1 cellular context compared by ENCODE assay signal in the genomic region with DNA sequence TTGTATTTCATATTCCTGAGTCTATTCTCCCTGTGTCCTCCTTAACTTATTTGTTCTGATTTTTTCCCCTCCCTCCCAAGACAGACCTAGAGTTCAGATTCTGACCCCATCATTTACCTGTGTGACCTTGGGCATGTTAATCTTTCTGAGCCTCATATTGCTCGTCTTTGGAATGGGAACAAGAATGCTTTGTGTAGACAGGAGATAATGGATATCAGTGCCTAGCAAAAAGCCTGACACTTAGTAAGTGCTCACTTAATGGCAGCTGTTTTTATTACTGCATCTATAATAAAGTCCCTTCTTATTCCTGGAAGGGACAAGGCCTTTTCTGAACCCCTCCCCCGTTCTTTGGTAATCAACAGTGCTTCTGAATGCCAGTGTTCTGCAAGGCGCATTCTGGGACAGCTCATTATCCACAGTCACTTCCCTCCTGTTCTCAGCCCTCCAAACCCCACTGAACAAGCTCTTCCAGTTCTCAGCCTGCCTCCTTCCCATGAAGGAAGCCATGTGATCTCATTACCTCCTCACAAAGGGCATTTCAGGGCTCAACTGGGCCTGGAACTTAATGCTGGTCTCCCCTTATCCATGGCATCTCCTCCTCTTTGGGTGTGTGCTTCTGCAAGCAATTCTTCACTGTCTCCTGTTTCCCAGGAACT.
TF ChIP-seq lines count a peak whose summit lies in the region.

No MANE protein-coding gene starts in this region.

TF ChIP-seq in HepG2, 621 proteins besides CTCF, POLR2A, EP300 and RAD21 (continued from another document):
- TF ChIP-seq ADNP (CRISPR knock-in tag; IDR thresholded peaks at IDR 0.05), result no peak
- TF ChIP-seq MTA1 (CRISPR knock-in tag; IDR thresholded peaks at IDR 0.05; ENCODE audit: borderline replicate concordance), result no peak
- TF ChIP-seq, protein P1, sequence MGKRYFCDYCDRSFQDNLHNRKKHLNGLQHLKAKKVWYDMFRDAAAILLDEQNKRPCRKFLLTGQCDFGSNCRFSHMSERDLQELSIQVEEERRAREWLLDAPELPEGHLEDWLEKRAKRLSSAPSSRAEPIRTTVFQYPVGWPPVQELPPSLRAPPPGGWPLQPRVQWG (CRISPR knock-in tag; IDR thresholded peaks at IDR 0.05; ENCODE audit: borderline replicate concordance, low read depth), result no peak
- TF ChIP-seq ZNF629 (CRISPR knock-in tag; conservative IDR thresholded peaks at IDR 0.05), result peak; percentile 82
- TF ChIP-seq, protein P2, sequence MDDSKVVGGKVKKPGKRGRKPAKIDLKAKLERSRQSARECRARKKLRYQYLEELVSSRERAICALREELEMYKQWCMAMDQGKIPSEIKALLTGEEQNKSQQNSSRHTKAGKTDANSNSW (CRISPR knock-in tag; IDR thresholded peaks at IDR 0.05; ENCODE audit: borderline replicate concordance), result no peak
- TF ChIP-seq STAG1 (CRISPR knock-in tag; IDR thresholded peaks at IDR 0.05), result no peak
- peak; percentile 40 for TF ChIP-seq RBM22 (optimal IDR thresholded peaks at IDR 0.05; ENCODE audit: low read length)
- TF ChIP-seq NRL (CRISPR knock-in tag; IDR thresholded peaks at IDR 0.05; ENCODE audit: borderline replicate concordance), result no peak
- TF ChIP-seq ZIK1 (CRISPR knock-in tag; IDR thresholded peaks at IDR 0.05; ENCODE audit: borderline replicate concordance, low read depth), result no peak
- TF ChIP-seq, protein P3, sequence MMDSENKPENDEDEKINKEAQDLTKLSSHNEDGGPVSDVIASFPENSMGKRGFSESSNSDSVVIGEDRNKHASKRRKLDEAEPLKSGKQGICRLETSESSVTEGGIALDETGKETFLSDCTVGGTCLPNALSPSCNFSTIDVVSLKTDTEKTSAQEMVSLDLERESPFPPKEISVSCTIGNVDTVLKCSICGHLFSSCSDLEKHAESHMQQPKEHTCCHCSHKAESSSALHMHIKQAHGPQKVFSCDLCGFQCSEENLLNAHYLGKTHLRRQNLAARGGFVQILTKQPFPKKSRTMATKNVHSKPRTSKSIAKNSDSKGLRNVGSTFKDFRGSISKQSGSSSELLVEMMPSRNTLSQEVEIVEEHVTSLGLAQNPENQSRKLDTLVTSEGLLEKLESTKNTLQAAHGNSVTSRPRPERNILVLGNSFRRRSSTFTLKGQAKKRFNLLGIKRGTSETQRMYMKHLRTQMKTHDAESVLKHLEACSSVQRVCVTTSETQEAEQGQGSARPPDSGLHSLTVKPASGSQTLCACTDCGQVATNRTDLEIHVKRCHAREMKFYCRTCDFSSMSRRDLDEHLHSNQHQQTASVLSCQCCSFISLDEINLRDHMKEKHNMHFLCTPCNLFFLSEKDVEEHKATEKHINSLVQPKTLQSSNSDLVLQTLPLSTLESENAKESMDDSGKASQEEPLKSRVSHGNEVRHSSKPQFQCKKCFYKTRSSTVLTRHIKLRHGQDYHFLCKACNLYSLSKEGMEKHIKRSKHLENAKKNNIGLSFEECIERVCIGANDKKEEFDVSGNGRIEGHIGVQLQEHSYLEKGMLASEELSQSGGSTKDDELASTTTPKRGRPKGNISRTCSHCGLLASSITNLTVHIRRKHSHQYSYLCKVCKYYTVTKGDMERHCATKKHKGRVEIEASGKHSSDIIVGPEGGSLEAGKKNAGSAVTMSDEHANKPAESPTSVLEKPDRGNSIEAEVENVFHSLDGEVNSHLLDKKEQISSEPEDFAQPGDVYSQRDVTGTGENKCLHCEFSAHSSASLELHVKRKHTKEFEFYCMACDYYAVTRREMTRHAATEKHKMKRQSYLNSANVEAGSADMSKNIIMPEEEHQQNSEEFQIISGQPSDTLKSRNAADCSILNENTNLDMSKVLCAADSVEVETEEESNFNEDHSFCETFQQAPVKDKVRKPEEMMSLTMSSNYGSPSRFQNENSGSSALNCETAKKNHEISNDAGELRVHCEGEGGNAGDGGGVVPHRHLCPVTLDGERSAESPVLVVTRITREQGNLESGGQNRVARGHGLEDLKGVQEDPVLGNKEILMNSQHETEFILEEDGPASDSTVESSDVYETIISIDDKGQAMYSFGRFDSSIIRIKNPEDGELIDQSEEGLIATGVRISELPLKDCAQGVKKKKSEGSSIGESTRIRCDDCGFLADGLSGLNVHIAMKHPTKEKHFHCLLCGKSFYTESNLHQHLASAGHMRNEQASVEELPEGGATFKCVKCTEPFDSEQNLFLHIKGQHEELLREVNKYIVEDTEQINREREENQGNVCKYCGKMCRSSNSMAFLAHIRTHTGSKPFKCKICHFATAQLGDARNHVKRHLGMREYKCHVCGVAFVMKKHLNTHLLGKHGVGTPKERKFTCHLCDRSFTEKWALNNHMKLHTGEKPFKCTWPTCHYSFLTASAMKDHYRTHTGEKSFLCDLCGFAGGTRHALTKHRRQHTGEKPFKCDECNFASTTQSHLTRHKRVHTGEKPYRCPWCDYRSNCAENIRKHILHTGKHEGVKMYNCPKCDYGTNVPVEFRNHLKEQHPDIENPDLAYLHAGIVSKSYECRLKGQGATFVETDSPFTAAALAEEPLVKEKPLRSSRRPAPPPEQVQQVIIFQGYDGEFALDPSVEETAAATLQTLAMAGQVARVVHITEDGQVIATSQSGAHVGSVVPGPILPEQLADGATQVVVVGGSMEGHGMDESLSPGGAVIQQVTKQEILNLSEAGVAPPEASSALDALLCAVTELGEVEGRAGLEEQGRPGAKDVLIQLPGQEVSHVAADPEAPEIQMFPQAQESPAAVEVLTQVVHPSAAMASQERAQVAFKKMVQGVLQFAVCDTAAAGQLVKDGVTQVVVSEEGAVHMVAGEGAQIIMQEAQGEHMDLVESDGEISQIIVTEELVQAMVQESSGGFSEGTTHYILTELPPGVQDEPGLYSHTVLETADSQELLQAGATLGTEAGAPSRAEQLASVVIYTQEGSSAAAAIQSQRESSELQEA (CRISPR knock-in tag; IDR thresholded peaks at IDR 0.05; ENCODE audit: not compliant biosample characterization), result no peak
- TF ChIP-seq, protein P4, sequence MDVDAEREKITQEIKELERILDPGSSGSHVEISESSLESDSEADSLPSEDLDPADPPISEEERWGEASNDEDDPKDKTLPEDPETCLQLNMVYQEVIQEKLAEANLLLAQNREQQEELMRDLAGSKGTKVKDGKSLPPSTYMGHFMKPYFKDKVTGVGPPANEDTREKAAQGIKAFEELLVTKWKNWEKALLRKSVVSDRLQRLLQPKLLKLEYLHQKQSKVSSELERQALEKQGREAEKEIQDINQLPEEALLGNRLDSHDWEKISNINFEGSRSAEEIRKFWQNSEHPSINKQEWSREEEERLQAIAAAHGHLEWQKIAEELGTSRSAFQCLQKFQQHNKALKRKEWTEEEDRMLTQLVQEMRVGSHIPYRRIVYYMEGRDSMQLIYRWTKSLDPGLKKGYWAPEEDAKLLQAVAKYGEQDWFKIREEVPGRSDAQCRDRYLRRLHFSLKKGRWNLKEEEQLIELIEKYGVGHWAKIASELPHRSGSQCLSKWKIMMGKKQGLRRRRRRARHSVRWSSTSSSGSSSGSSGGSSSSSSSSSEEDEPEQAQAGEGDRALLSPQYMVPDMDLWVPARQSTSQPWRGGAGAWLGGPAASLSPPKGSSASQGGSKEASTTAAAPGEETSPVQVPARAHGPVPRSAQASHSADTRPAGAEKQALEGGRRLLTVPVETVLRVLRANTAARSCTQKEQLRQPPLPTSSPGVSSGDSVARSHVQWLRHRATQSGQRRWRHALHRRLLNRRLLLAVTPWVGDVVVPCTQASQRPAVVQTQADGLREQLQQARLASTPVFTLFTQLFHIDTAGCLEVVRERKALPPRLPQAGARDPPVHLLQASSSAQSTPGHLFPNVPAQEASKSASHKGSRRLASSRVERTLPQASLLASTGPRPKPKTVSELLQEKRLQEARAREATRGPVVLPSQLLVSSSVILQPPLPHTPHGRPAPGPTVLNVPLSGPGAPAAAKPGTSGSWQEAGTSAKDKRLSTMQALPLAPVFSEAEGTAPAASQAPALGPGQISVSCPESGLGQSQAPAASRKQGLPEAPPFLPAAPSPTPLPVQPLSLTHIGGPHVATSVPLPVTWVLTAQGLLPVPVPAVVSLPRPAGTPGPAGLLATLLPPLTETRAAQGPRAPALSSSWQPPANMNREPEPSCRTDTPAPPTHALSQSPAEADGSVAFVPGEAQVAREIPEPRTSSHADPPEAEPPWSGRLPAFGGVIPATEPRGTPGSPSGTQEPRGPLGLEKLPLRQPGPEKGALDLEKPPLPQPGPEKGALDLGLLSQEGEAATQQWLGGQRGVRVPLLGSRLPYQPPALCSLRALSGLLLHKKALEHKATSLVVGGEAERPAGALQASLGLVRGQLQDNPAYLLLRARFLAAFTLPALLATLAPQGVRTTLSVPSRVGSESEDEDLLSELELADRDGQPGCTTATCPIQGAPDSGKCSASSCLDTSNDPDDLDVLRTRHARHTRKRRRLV (CRISPR knock-in tag; IDR thresholded peaks at IDR 0.05), result no peak
- TF ChIP-seq NFE2L2 (IDR thresholded peaks at IDR 0.05; ENCODE audit: low read length), result no peak
- no peak for TF ChIP-seq ZNF225 (CRISPR knock-in tag; IDR thresholded peaks at IDR 0.05)
- TF ChIP-seq NR2F6 (IDR thresholded peaks at IDR 0.05), result no peak
- no peak for TF ChIP-seq NR2F6 (CRISPR knock-in tag; IDR thresholded peaks at IDR 0.05)
- no peak for TF ChIP-seq KDM1A (CRISPR knock-in tag; IDR thresholded peaks at IDR 0.05)
- no peak for TF ChIP-seq IRF2 (CRISPR knock-in tag; IDR thresholded peaks at IDR 0.05)
- TF ChIP-seq GZF1 (CRISPR knock-in tag; IDR thresholded peaks at IDR 0.05), result no peak
- no peak for TF ChIP-seq YEATS4 (CRISPR knock-in tag; IDR thresholded peaks at IDR 0.05; ENCODE audit: borderline replicate concordance)
- 0 out of 2 replicates have a peak, but pooled peaks have one; percentile 21 for TF ChIP-seq ZMYM3 (CRISPR knock-in tag; IDR thresholded peaks at IDR 0.05)
- TF ChIP-seq WIZ (CRISPR knock-in tag; IDR thresholded peaks at IDR 0.05), result no peak
- no peak for TF ChIP-seq ZNF530 (CRISPR knock-in tag; IDR thresholded peaks at IDR 0.05; ENCODE audit: low read depth)
- TF ChIP-seq TAF15 (IDR thresholded peaks at IDR 0.05; ENCODE audit: low read depth, low read length, poor library complexity, severe bottlenecking), result no peak
- no peak for TF ChIP-seq ELF4 (CRISPR knock-in tag; IDR thresholded peaks at IDR 0.05; ENCODE audit: borderline replicate concordance)
- TF ChIP-seq, protein P5, sequence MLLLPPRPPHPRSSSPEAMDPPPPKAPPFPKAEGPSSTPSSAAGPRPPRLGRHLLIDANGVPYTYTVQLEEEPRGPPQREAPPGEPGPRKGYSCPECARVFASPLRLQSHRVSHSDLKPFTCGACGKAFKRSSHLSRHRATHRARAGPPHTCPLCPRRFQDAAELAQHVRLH (CRISPR knock-in tag; IDR thresholded peaks at IDR 0.05; ENCODE audit: borderline replicate concordance, low read depth), result no peak
- no peak for TF ChIP-seq MED13 (CRISPR knock-in tag; IDR thresholded peaks at IDR 0.05)
